In genomic region chr5:68287631-68287975, GRCh38 we compare ENCODE assay signal across 8 cellular contexts.
DNase-seq lines count a peak whose midpoint lies in the region; ATAC-seq, FAIRE-seq and TF ChIP-seq lines count a peak whose summit lies in the region.

No MANE protein-coding gene starts in this region.

- H3K27me3 ChIP-seq in dorsolateral prefrontal cortex: no peaks in the 10 kb centered on the region

- H3K4me3 ChIP-seq in A549 (no peak overlapping the region), dorsolateral prefrontal cortex (peak overlapping the region; percentile 42 to 80 (median 65))

- peaks cover 56% of the 10 kb centered on the region for H3K4me1 ChIP-seq in A549

- peak overlapping the region; percentile 92 for H3K4me3 Mint-ChIP-seq in natural killer cell

- H3K27me3 Mint-ChIP-seq in natural killer cell (ENCODE audit: low read depth in 2 of 2): no peaks in the 10 kb centered on the region

- H3K4me2 ChIP-seq in A549: peak overlapping the region; percentile 98

- H3K4me1 Mint-ChIP-seq in natural killer cell: peaks cover 87 to 91% of the 10 kb centered on the region in 2 donors

- 92% methylated on average over 8 of the region's 8 CpGs for WGBS in A549 (ENCODE audit: missing lambda C conversion rate)

- intact Hi-C loops in dorsolateral prefrontal cortex (cut with DNase I) (loop anchor here (2.0 to 10.0 kb wide), 7 partner anchors 175 to 720 kb away; no protein-coding TSS in a partner anchor), natural killer cell (cut with micrococcal nuclease) (loop anchor here (2.0 to 10.0 kb wide), 3 partner anchors 57 to 719 kb away; no protein-coding TSS in a partner anchor)

- H3K27ac ChIP-seq in A549 (peak overlapping the region in 1 of 2 experiments; percentile 86; a peak in 4 of 6 replicates), KOPT-K1 (ENCODE audit: low read depth, low read length, poor library complexity, severe bottlenecking) (peak overlapping the region; percentile 91), dorsolateral prefrontal cortex (peak overlapping the region; percentile 85 to 98 (median 95))

- H3K27ac Mint-ChIP-seq in natural killer cell: peak overlapping the region; percentile 92

- POLR2A ChIA-PET in A549 (lab: Yijun Ruan, JAX): no interaction called here

- ATAC-seq in A549 (no peak; a peak in 2 of 6 replicates), natural killer cell (no peak)

- TF ChIP-seq EP300 in A549 (IDR thresholded peaks at IDR 0.05): no peak

- H3K36me3 Mint-ChIP-seq in natural killer cell: peaks cover 14% of the 10 kb centered on the region

- no peaks in the 10 kb centered on the region for H3K9me3 Mint-ChIP-seq in natural killer cell

- CTCF ChIA-PET in A549 (lab: Yijun Ruan, JAX): interaction anchor here (0.6 to 3.3 kb wide), 16 partner anchors 12 to 721 kb away, joined by 3 to 30 read pairs (median 6); no protein-coding TSS in a partner anchor

- TF ChIP-seq CTCF in A549 (IDR thresholded peaks at IDR 0.05): no peak
- peak in 1 of 56 donors; percentile 22 for TF ChIP-seq CTCF in dorsolateral prefrontal cortex (IDR thresholded peaks at IDR 0.05 in 54 of 56, conservative IDR thresholded peaks at IDR 0.05 in 2 of 56; ENCODE audit: low read depth in 1 of 56, partially characterized antibody in 56 of 56)
- no peak for TF ChIP-seq CTCF in natural killer cell (IDR thresholded peaks at IDR 0.05)

- no peak for FAIRE-seq in A549 (lab: Jason Lieb, UNC)

- no peak for TF ChIP-seq POLR2A in A549 (IDR thresholded peaks at IDR 0.05; ENCODE audit: low read length)

- TF ChIP-seq RAD21 in A549 (conservative IDR thresholded peaks at IDR 0.05 in 1 of 2, IDR thresholded peaks at IDR 0.05 in 1 of 2): no peak

- DNase-seq in A549 (ENCODE audit: low read depth in 1 of 2, low spot score in 1 of 2) (no peak), dorsolateral prefrontal cortex (no peak), natural killer cell (no peak), AG08395 (ENCODE audit: low spot score) (no peak), NCI-H128 (lab: John Stamatoyannopoulos, UW; ENCODE audit: unreplicated experiment) (no peak), D341Med (ENCODE audit: low spot score) (no peak), GM03348 (ENCODE audit: low spot score) (no peak)

- H3K9me3 ChIP-seq in A549 (no peaks in the 10 kb centered on the region), KOPT-K1 (ENCODE audit: insufficient read depth, low read length, poor library complexity, severe bottlenecking) (no peaks in the 10 kb centered on the region)

- peaks cover 64% of the 10 kb centered on the region for H3K36me3 ChIP-seq in KOPT-K1 (ENCODE audit: insufficient read depth, low read length)

TF ChIP-seq in A549, 52 proteins besides CTCF, POLR2A, EP300 and RAD21:
- no peak for TF ChIP-seq CBX2 (IDR thresholded peaks at IDR 0.05; ENCODE audit: borderline replicate concordance, low read depth)
- TF ChIP-seq TP53 (CRISPR knock-in tag; IDR thresholded peaks at IDR 0.05): no peak
- TF ChIP-seq ELK1 (IDR thresholded peaks at IDR 0.05; ENCODE audit: low read depth, low read length): no peak
- TF ChIP-seq REST (IDR thresholded peaks at IDR 0.05): no peak
